Comparison of ENCODE assay signal across 8 cellular contexts in genomic region chr11:3841426-3842304, GRCh38. TPM values are rescaled to one million over a fixed set of nuclear protein-coding genes. Genes with fewer than 3 reads are reported as not detected.
DNase-seq lines count a peak whose midpoint lies in the region; FAIRE-seq and TF ChIP-seq lines count a peak whose summit lies in the region.

No MANE protein-coding gene starts in this region.

- TF ChIP-seq CTCF in GM10248 (IDR thresholded peaks at IDR 0.05; ENCODE audit: control extremely low read depth, extremely low read depth, low read depth, missing control alignments), result peak; percentile 87

- H3K36me3 Mint-ChIP-seq in activated naive CD4-positive, alpha-beta T cell treated with anti-CD3 and anti-CD28 coated beads, Interleukin-2, amount 10 ng/mL, durations not matched to agents 7 days and 5 days, result peaks cover 24% of the 10 kb centered on the region

- peak overlapping the region; percentile 99 for H3K4me2 ChIP-seq in Karpas-422 (ENCODE audit: low read depth, low read length, poor library complexity, severe bottlenecking)

- H2AFZ ChIP-seq in Karpas-422 (ENCODE audit: low read length), result peak overlapping the region; percentile 96

- H3K4me3 ChIP-seq in Karpas-422 (ENCODE audit: low read length), result peak overlapping the region; percentile 97

- peak overlapping the region; percentile 98 for H3K9ac ChIP-seq in Karpas-422 (ENCODE audit: low read length)

- H3K27ac Mint-ChIP-seq in activated naive CD4-positive, alpha-beta T cell treated with anti-CD3 and anti-CD28 coated beads, Interleukin-2, amount 10 ng/mL, durations not matched to agents 7 days and 5 days, result peak overlapping the region; percentile 99

- H3K4me1 ChIP-seq in Karpas-422 (ENCODE audit: low read length), result peaks cover 42% of the 10 kb centered on the region

- H4K20me1 ChIP-seq in Karpas-422 (ENCODE audit: insufficient read depth, low read depth, low read length), result no peaks in the 10 kb centered on the region

- H3K9me3 Mint-ChIP-seq in activated naive CD4-positive, alpha-beta T cell treated with anti-CD3 and anti-CD28 coated beads, Interleukin-2, amount 10 ng/mL, durations not matched to agents 7 days and 5 days, result no peaks in the 10 kb centered on the region

- FAIRE-seq in RCC 7860 (lab: Jason Lieb, UNC), result no peak

- no peaks in the 10 kb centered on the region for H3K27me3 ChIP-seq in Karpas-422 (ENCODE audit: low read length)

- peaks cover 39% of the 10 kb centered on the region for H3K79me2 ChIP-seq in Karpas-422 (ENCODE audit: low read length)

- no peaks in the 10 kb centered on the region for H3K27me3 Mint-ChIP-seq in activated naive CD4-positive, alpha-beta T cell treated with anti-CD3 and anti-CD28 coated beads, Interleukin-2, amount 10 ng/mL, durations not matched to agents 7 days and 5 days

- peak overlapping the region; percentile 82 for H3K4me3 Mint-ChIP-seq in activated naive CD4-positive, alpha-beta T cell treated with anti-CD3 and anti-CD28 coated beads, Interleukin-2, amount 10 ng/mL, durations not matched to agents 7 days and 5 days

- CTCF ChIA-PET in GM10248 (lab: Yijun Ruan, JAX), result interaction anchor here (0.7 to 43.8 kb wide), 33 partner anchors 10 to 250 kb away, joined by 3 to 1411 read pairs (median 5); partner anchors contain the start of genes NUP98 and STIM1
- CTCF ChIA-PET in activated naive CD4-positive, alpha-beta T cell treated with anti-CD3 and anti-CD28 coated beads, Interleukin-2, amount 10 ng/mL, durations not matched to agents 7 days and 5 days (lab: Charles Lee), result interaction anchor here (0.5 to 12.4 kb wide), 16 partner anchors 10 to 231 kb away, joined by 3 to 179 read pairs (median 4); partner anchors contain the start of genes PGAP2 and STIM1

- DNase-seq in GM10248 (ENCODE audit: extremely low spot score), result peak; percentile 87
- DNase-seq in GOT3 (lab: John Stamatoyannopoulos, UW), result peak; percentile 64
- peak; percentile 98 for DNase-seq in Karpas-422
- peak; percentile 65 for DNase-seq in RCC 7860 (ENCODE audit: low spot score)
- DNase-seq in activated naive CD4-positive, alpha-beta T cell treated with anti-CD3 and anti-CD28 coated beads, Interleukin-2, amount 10 ng/mL, durations not matched to agents 7 days and 5 days, result peak; percentile 95
- DNase-seq in germinal center (ENCODE audit: low spot score), result peak; percentile 86
- DNase-seq in non-pigmented ciliary epithelial cell (ENCODE audit: low read depth), result peak; percentile 27
- DNase-seq in posterior vena cava (ENCODE audit: low spot score), result no peak

- no peaks in the 10 kb centered on the region for H3K9me3 ChIP-seq in Karpas-422 (ENCODE audit: low read length)

- H3K27ac ChIP-seq in Karpas-422 (ENCODE audit: low read length), result peak overlapping the region; percentile 90

- POLR2A ChIA-PET in GM10248 (lab: Yijun Ruan, JAX), result interaction anchor here (0.5 to 2.7 kb wide), 8 partner anchors 9 to 1535 kb away, joined by 3 to 22 read pairs (median 4); partner anchors contain the start of gene STIM1

- intact Hi-C loops in posterior vena cava (cut with DNase I), result no loop called here

- peaks cover 56% of the 10 kb centered on the region for H3K4me1 Mint-ChIP-seq in activated naive CD4-positive, alpha-beta T cell treated with anti-CD3 and anti-CD28 coated beads, Interleukin-2, amount 10 ng/mL, durations not matched to agents 7 days and 5 days

- H3K9me2 ChIP-seq in Karpas-422 (replicated peaks; ENCODE audit: insufficient read depth, low read length), result no peaks in the 10 kb centered on the region

- no peaks in the 10 kb centered on the region for H3K36me3 ChIP-seq in Karpas-422 (ENCODE audit: insufficient read depth, low read length)

RNA-seq across cellular contexts. Expression of gene RHOG, which starts 0.9 kb away (rescaled TPM):
- 54.6 and 68.5 TPM in 2 replicates for total RNA-seq in Karpas-422 (2014; rRNA removed; shearing (Covaris generic); ENCODE audit: low replicate concordance)
- total RNA-seq in posterior vena cava, result 10 to 100 TPM; 52.0 to 55.0 TPM

RNA-seq across cellular contexts. Expression of gene STIM1, which starts 13.8 kb away (rescaled TPM):
- 9.0 and 17.0 TPM in 2 replicates for total RNA-seq in Karpas-422 (2014; rRNA removed; shearing (Covaris generic); ENCODE audit: low replicate concordance)
- total RNA-seq in posterior vena cava, result 10 to 100 TPM; 66.9 to 81.7 TPM

RNA-seq across cellular contexts. Expression of gene PGAP2, which starts 33.3 kb away (rescaled TPM):
- 27.0 and 43.2 TPM in 2 replicates for total RNA-seq in Karpas-422 (2014; rRNA removed; shearing (Covaris generic); ENCODE audit: low replicate concordance)
- 1 to 10 TPM; 5.4 to 9.2 TPM for total RNA-seq in posterior vena cava

RNA-seq across cellular contexts. Expression of gene NUP98, which starts 44.3 kb away (rescaled TPM):
- total RNA-seq in Karpas-422 (2014; rRNA removed; shearing (Covaris generic); ENCODE audit: low replicate concordance), result 123 and 124 TPM in 2 replicates
- 10 to 100 TPM; 51.6 to 53.8 TPM for total RNA-seq in posterior vena cava
